8 cellular contexts compared by ENCODE assay signal in the genomic region with DNA sequence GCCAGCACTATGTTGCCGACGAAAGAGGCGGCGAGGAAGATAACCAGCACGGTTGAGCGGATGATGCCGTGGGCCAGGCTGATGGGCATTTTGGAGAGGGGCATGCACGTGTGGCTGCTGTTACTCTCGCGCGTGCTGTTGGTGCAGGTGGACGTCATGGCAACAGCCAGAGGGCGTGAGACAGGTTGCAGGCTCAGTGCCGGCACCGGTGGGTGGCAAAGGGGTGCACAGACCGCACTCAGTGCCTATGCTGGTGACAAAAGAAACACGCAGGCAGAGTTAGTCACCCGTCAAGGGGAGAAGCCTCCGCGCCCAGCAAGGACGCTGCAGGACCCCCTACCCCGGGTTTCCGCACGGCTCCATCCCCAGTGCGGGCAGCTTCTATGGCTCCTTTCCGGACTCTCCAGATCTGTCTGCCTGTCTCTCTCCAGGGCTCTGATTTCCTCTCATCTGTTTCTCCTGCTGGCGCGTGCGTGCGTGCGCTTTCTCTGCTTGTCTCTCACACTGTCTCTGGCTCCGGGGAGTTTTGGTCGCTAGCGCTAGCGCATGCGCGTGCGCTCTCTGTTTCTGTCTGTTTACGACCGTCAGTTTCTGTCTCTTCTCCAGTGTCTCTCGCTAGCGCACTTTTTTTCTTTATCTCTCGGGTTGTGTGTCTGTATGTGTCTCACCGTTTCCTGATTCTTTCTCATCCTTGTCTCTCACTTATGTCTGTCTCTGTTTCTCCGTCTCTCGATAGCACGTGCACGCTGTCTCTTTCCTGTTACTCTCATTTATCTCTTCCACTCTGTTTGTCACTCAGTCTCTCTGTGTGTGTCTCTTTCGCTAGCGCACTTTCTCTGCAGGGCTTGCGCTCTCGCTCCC. TPM values are rescaled to one million over a fixed set of nuclear protein-coding genes. Genes with fewer than 3 reads are reported as not detected.
DNase-seq lines count a peak whose midpoint lies in the region; ATAC-seq and TF ChIP-seq lines count a peak whose summit lies in the region.

No MANE protein-coding gene starts in this region.

- no peaks in the 10 kb centered on the region for H3K9me3 Mint-ChIP-seq in activated T-helper 2 cell treated with anti-CD3 and anti-CD28 coated beads, Interferon-gamma antibody, Interleukin-2, Interleukin-4, amounts not matched to agents 10 μg/mL and 5 μg/mL and 100 μg/mL, durations not matched to agents 14 hours and 24 hours and 36 hours

- ATAC-seq in HG02840 (IDR thresholded peaks at IDR 0.05; ENCODE audit: low FRiP score, unreplicated experiment) = peak; percentile 57

- H3K36me3 ChIP-seq in cardiac muscle cell = no peaks in the 10 kb centered on the region

- no peaks in the 10 kb centered on the region for H3K9me3 ChIP-seq in cardiac muscle cell (ENCODE audit: low read depth)

- no peaks in the 10 kb centered on the region for H3K36me3 Mint-ChIP-seq in activated T-helper 2 cell treated with anti-CD3 and anti-CD28 coated beads, Interferon-gamma antibody, Interleukin-2, Interleukin-4, amounts not matched to agents 10 μg/mL and 5 μg/mL and 100 μg/mL, durations not matched to agents 14 hours and 24 hours and 36 hours (ENCODE audit: low read depth)

- no peak overlapping the region for H3K27ac Mint-ChIP-seq in activated T-helper 2 cell treated with anti-CD3 and anti-CD28 coated beads, Interferon-gamma antibody, Interleukin-2, Interleukin-4, amounts not matched to agents 10 μg/mL and 5 μg/mL and 100 μg/mL, durations not matched to agents 14 hours and 24 hours and 36 hours

- intact Hi-C loops in cardiac septum (cut with DNase I) (no loop called here), head of caudate nucleus (cut with DNase I) (no loop called here)
- intact Hi-C loops in activated T-helper 2 cell treated with anti-CD3 and anti-CD28 coated beads, Interferon-gamma antibody, Interleukin-2, Interleukin-4, amounts not matched to agents 10 μg/mL and 5 μg/mL and 100 μg/mL, durations not matched to agents 14 hours and 24 hours and 36 hours (cut with micrococcal nuclease) = loop anchor here (2.0 kb wide), 1 partner anchor 21 kb away; no protein-coding TSS in a partner anchor

- no peak overlapping the region for H3K27ac ChIP-seq in cardiac muscle cell

- peaks cover 5% of the 10 kb centered on the region for H3K4me1 Mint-ChIP-seq in activated T-helper 2 cell treated with anti-CD3 and anti-CD28 coated beads, Interferon-gamma antibody, Interleukin-2, Interleukin-4, amounts not matched to agents 10 μg/mL and 5 μg/mL and 100 μg/mL, durations not matched to agents 14 hours and 24 hours and 36 hours (ENCODE audit: low read depth)

- no peaks in the 10 kb centered on the region for H3K4me1 ChIP-seq in cardiac muscle cell (ENCODE audit: low read depth)

- H3K27me3 ChIP-seq in cardiac muscle cell = peaks cover 88% of the 10 kb centered on the region

- H3K4me3 ChIP-seq in cardiac muscle cell (peak overlapping the region; percentile 39), retinal pigment epithelial cell (ENCODE audit: low read length) (peak overlapping the region; percentile 32)

- TF ChIP-seq CTCF in cardiac muscle cell (IDR thresholded peaks at IDR 0.05; ENCODE audit: low read depth, low read length) = no peak
- no peak for TF ChIP-seq CTCF in retinal pigment epithelial cell (conservative IDR thresholded peaks at IDR 0.05; ENCODE audit: low read depth, low read length)

- H3K27me3 Mint-ChIP-seq in activated T-helper 2 cell treated with anti-CD3 and anti-CD28 coated beads, Interferon-gamma antibody, Interleukin-2, Interleukin-4, amounts not matched to agents 10 μg/mL and 5 μg/mL and 100 μg/mL, durations not matched to agents 14 hours and 24 hours and 36 hours (ENCODE audit: low read depth) = peaks cover 61% of the 10 kb centered on the region

- DNase-seq in cardiac muscle cell (ENCODE audit: low read depth in 1 of 2, low spot score in 1 of 2) (peak; percentile 40 to 49), cardiac septum (ENCODE audit: low spot score) (no peak), NCI-H2227 (lab: John Stamatoyannopoulos, UW; ENCODE audit: unreplicated experiment) (peak; percentile 68), head of caudate nucleus (peak in 35 of 42 donors; percentile 10 to 66 (median 43)), retinal pigment epithelial cell (ENCODE audit: low read depth) (no peak), HuH-7 (ENCODE audit: low spot score) (no peak)
- DNase-seq in activated T-helper 2 cell treated with anti-CD3 and anti-CD28 coated beads, Interferon-gamma antibody, Interleukin-2, Interleukin-4, amounts not matched to agents 10 μg/mL and 5 μg/mL and 100 μg/mL, durations not matched to agents 14 hours and 24 hours and 36 hours (ENCODE audit: low spot score) = peak; percentile 48

- H3K4me3 Mint-ChIP-seq in activated T-helper 2 cell treated with anti-CD3 and anti-CD28 coated beads, Interferon-gamma antibody, Interleukin-2, Interleukin-4, amounts not matched to agents 10 μg/mL and 5 μg/mL and 100 μg/mL, durations not matched to agents 14 hours and 24 hours and 36 hours (ENCODE audit: low read depth) = no peak overlapping the region

RNA-seq across cellular contexts. Expression of a gene that starts 2.0 kb away (rescaled TPM):
- not detected in 2 replicates for total RNA-seq in cardiac muscle cell
- not detected in 2 replicates for polyA plus RNA-seq in cardiac muscle cell
- total RNA-seq in cardiac septum = not detected
- not detected in 2 replicates for total RNA-seq in activated T-helper 2 cell treated with anti-CD3 and anti-CD28 coated beads, Interferon-gamma antibody, Interleukin-2, Interleukin-4, amounts not matched to agents 10 μg/mL and 5 μg/mL and 100 μg/mL, durations not matched to agents 14 hours and 24 hours and 36 hours

Comparison
In these comparisons a context has a peak if more than half of its experiments do, and no peak if none do; other contexts are left out.
1. DNase-seq: peak in cardiac muscle cell (2 of 2), NCI-H2227 (single experiment), activated T-helper 2 cell treated with anti-CD3 and anti-CD28 coated beads, Interferon-gamma antibody, Interleukin-2, Interleukin-4, amounts not matched to agents 10 μg/mL and 5 μg/mL and 100 μg/mL, durations not matched to agents 14 hours and 24 hours and 36 hours (single experiment) and head of caudate nucleus (35 of 42); none in cardiac septum (single experiment), retinal pigment epithelial cell (single experiment) and HuH-7 (single experiment).